21 cellular contexts compared by ENCODE assay signal in the genomic region with DNA sequence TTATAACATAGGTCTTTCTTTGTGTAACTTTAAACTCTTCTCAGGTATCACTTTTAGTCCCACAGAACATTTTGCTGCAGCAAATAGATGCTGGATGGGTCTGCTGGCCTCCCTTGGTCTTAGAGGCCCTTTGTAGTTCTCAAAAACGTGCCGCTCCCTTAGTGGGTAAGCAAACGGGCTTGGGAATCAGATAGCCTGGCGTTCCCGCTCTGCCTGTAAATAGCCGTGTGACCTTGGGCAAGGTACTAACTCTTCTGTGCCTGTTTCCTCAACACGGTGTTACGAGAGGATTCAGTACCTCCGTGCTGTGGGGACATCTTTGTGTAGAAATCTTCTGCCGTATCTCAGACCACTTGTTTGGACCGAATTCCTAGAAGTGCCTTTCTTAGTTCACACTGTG.
DNase-seq lines count a peak whose midpoint lies in the region; ATAC-seq and TF ChIP-seq lines count a peak whose summit lies in the region.
"Had no signal": no experiment of that assay in that cellular context is flagged by ENCODE, and none has a peak within 500 bp of the region (broad histone marks: within the 10 kb centered on the region; RNA-seq: fewer than 3 reads in every experiment).

No MANE protein-coding gene starts in this region.

- WGBS in body of pancreas, 2 donors, result 25 to 42% methylated on average over 11 of the region's 11 CpGs
- no CpG with 5 or more reads among the region's 11 CpGs for WGBS in neuronal stem cell (ENCODE audit: extremely low coverage in 2 of 2, insufficient read length in 2 of 2, insufficient replicate concordance in 1 of 2), 2 donors

- H4K8ac ChIP-seq in neuronal stem cell (ENCODE audit: low read depth, low read length), result no peak overlapping the region

- H3K4me1 ChIP-seq in body of pancreas (peaks cover 48% of the 10 kb centered on the region), neuronal stem cell (ENCODE audit: control insufficient read depth in 2 of 2, insufficient read depth in 1 of 2, low read depth in 1 of 2, low read length in 2 of 2) (peaks cover 17 to 28% of the 10 kb centered on the region in 2 donors)
- H3K4me1 ChIP-seq: HAP-1, SJSA1 had no signal

- H2BK12ac ChIP-seq in neuronal stem cell (ENCODE audit: low read length), result no peak overlapping the region

- no peaks in the 10 kb centered on the region for H3K27me3 Mint-ChIP-seq in T-helper 17 cell
- H3K27me3 Mint-ChIP-seq: CD8-positive, alpha-beta memory T cell had no signal

- H2AFZ ChIP-seq in neuronal stem cell (ENCODE audit: low read length), result no peak overlapping the region
- H2AFZ ChIP-seq: PC-9 had no signal

- no peak overlapping the region for H3K23ac ChIP-seq in neuronal stem cell (ENCODE audit: low read depth, low read length, poor library complexity)

- ATAC-seq in body of pancreas (peak; percentile 73), HG03039 (IDR thresholded peaks at IDR 0.05; ENCODE audit: unreplicated experiment) (no peak), T-helper 17 cell (no peak)
- ATAC-seq: GM12878 had no signal

- peaks cover 2% of the 10 kb centered on the region for H3K36me3 Mint-ChIP-seq in T-helper 17 cell (ENCODE audit: low read depth)

- H3K4me2 ChIP-seq in neuronal stem cell (ENCODE audit: insufficient read depth, low read length, poor library complexity, severe bottlenecking), result no peak overlapping the region
- H3K4me2 ChIP-seq: PC-9 had no signal

- H3K4me3 Mint-ChIP-seq in T-helper 17 cell, result no peak overlapping the region
- H3K4me3 Mint-ChIP-seq: CD8-positive, alpha-beta memory T cell had no signal

- no peak overlapping the region for H4K91ac ChIP-seq in neuronal stem cell (ENCODE audit: low read depth, low read length, poor library complexity)

- H3K27me3 ChIP-seq in body of pancreas (no peaks in the 10 kb centered on the region), neuronal stem cell (ENCODE audit: control insufficient read depth in 3 of 3, insufficient read depth in 3 of 3, low read depth in 1 of 3, low read length in 3 of 3) (no peaks in the 10 kb centered on the region)
- H3K27me3 ChIP-seq: SJSA1 had no signal

- no peak overlapping the region for H3K14ac ChIP-seq in neuronal stem cell (ENCODE audit: low read length)

- intact Hi-C loops in body of pancreas (cut with DNase I), result no loop called here

- peak overlapping the region; percentile 4 for H3K18ac ChIP-seq in neuronal stem cell (ENCODE audit: low read length)

- TF ChIP-seq CTCF in body of pancreas (IDR thresholded peaks at IDR 0.05), result no peak

- peak overlapping the region; percentile 44 to 84 (median 66) for H3K27ac ChIP-seq in body of pancreas
- no peak overlapping the region for H3K27ac ChIP-seq in neuronal stem cell (replicated peaks; ENCODE audit: low read length)
- H3K27ac ChIP-seq: PC-9, SJSA1 had no signal

- H3K4ac ChIP-seq in neuronal stem cell (ENCODE audit: low read length), result no peak overlapping the region

- H3K4me1 Mint-ChIP-seq in T-helper 17 cell, result peaks cover 5% of the 10 kb centered on the region
- H3K4me1 Mint-ChIP-seq: CD8-positive, alpha-beta memory T cell had no signal

- TF ChIP-seq POLR2A in body of pancreas (IDR thresholded peaks at IDR 0.05), result no peak

- H3K4me3 ChIP-seq in body of pancreas (no peak overlapping the region), neuronal stem cell (ENCODE audit: low read length in 2 of 2) (no peak overlapping the region)
- H3K4me3 ChIP-seq: GM12878, HAP-1, PC-9, SJSA1 had no signal

- no peaks in the 10 kb centered on the region for H3K79me1 ChIP-seq in neuronal stem cell (ENCODE audit: low read depth, low read length)

- H2BK15ac ChIP-seq in neuronal stem cell (ENCODE audit: low read length), result no peak overlapping the region

- H2BK5ac ChIP-seq in neuronal stem cell (ENCODE audit: low read length), result no peak overlapping the region

- DNase-seq in HuH-7 (ENCODE audit: low spot score), result peak; percentile 60
- peak; percentile 44 for DNase-seq in HuH-7.5 (ENCODE audit: low spot score)
- peak; percentile 47 to 85 (median 78) for DNase-seq in body of pancreas
- no peak for DNase-seq in neuronal stem cell (ENCODE audit: low spot score)
- no peak for DNase-seq in NK-92 (lab: John Stamatoyannopoulos, UW; ENCODE audit: unreplicated experiment)
- no peak for DNase-seq in T-helper 17 cell
- DNase-seq: ACHN; C1 segment of cervical spinal cord; CD8-positive, alpha-beta memory T cell; DMS53; EL; KG1; MV-4-11; NCI-H2029; NCI-H510A treated with DMSO at 0.1 percent for 48 hours; NCI-H82; PC-9 had no signal

- H2BK120ac ChIP-seq in neuronal stem cell (ENCODE audit: low read depth, low read length), result no peak overlapping the region

- no peak overlapping the region for H2AK5ac ChIP-seq in neuronal stem cell (ENCODE audit: low read depth, low read length)

- H3K27ac Mint-ChIP-seq in T-helper 17 cell, result no peak overlapping the region

- H3K36me3 ChIP-seq in body of pancreas (replicated peaks in 1 of 2; ENCODE audit: insufficient read depth in 1 of 2, low read depth in 2 of 2) (no peaks in the 10 kb centered on the region), neuronal stem cell (replicated peaks in 1 of 2; ENCODE audit: control insufficient read depth in 2 of 2, insufficient read depth in 2 of 2, low read length in 2 of 2) (no peaks in the 10 kb centered on the region)
- H3K36me3 ChIP-seq: HAP-1, SJSA1 had no signal

- H3K9ac ChIP-seq in neuronal stem cell (ENCODE audit: low read depth, low read length, poor library complexity), result no peak overlapping the region

- H3K9me3 ChIP-seq in body of pancreas (no peaks in the 10 kb centered on the region), neuronal stem cell (replicated peaks in 1 of 2; ENCODE audit: control insufficient read depth in 2 of 2, insufficient read depth in 1 of 2, low read depth in 1 of 2, low read length in 2 of 2) (no peaks in the 10 kb centered on the region), T-helper 17 cell (ENCODE audit: control insufficient read depth, low read length, poor library complexity, severe bottlenecking) (no peaks in the 10 kb centered on the region)
- H3K9me3 ChIP-seq: HAP-1, SJSA1 had no signal

Comparison
In these comparisons a context has a peak if more than half of its experiments do, and no peak if none do; other contexts are left out.
1. DNase-seq: peak in HuH-7 (single experiment), HuH-7.5 (single experiment) and body of pancreas (4 of 4); none in neuronal stem cell (single experiment), NK-92 (single experiment) and T-helper 17 cell (0 of 3).